Comparison of ENCODE assay signal across 9 cellular contexts in genomic region chr17:74987418-74987908, GRCh38. TPM values are rescaled to one million over a fixed set of nuclear protein-coding genes. Genes with fewer than 3 reads are reported as not detected.
A peak's percentile ranks its signal among the peaks of the same experiment; 100 is the strongest.
DNase-seq lines count a peak whose midpoint lies in the region; ATAC-seq, FAIRE-seq and TF ChIP-seq lines count a peak whose summit lies in the region.
"Had no signal": no experiment of that assay in that cellular context is flagged by ENCODE, and none has a peak within 500 bp of the region (broad histone marks: within the 10 kb centered on the region; RNA-seq: fewer than 3 reads in every experiment).

Gene CDR2L (plus strand): TSS chr17:74987632. CDS start chr17:74988044, 412 bp downstream.

- H3F3A ChIP-seq in OCI-LY1 (ENCODE audit: insufficient read depth, low read length) = peaks cover 5% of the 10 kb centered on the region; the same call in 1 of the 2 replicates

- H3K4me2 ChIP-seq in OCI-LY1 (ENCODE audit: low read length) (peak within 1 kb of the TSS; percentile 67), endothelial cell of umbilical vein (ENCODE audit: insufficient read depth, low read length) (peak within 1 kb of the TSS; percentile 84)

- peaks cover 15% of the 10 kb centered on the region for H3K4me1 Mint-ChIP-seq in CD8-positive, alpha-beta T cell (ENCODE audit: low read depth)

- H3K9me3 ChIP-seq in CD8-positive, alpha-beta T cell (ENCODE audit: low read length) = no peaks in the 10 kb centered on the region
- H3K9me3 ChIP-seq in HUES6 (ENCODE audit: control insufficient read depth, insufficient read depth, low read depth, low read length) = no peaks in the 10 kb centered on the region
- H3K9me3 ChIP-seq in OCI-LY1 (ENCODE audit: low read length) = no peaks in the 10 kb centered on the region
- no peaks in the 10 kb centered on the region for H3K9me3 ChIP-seq in endothelial cell of umbilical vein (replicated peaks; ENCODE audit: control insufficient read depth, insufficient read depth, low read length)

- CTCF ChIA-PET in CD8-positive, alpha-beta T cell (lab: Charles Lee) = interaction anchor here (0.7 to 1.4 kb wide), 9 partner anchors 15 to 126 kb away, joined by 3 to 6 read pairs (median 3); partner anchors contain the start of genes HID1 and MRPL58
- CTCF ChIA-PET in endothelial cell of umbilical vein (lab: Charles Lee) = interaction anchor here (0.6 to 2.9 kb wide), 14 partner anchors 13 to 214 kb away, joined by 3 to 33 read pairs (median 7); partner anchors contain the start of genes HID1 and MRPL58

- peak; percentile 97 for ATAC-seq in CD8-positive, alpha-beta T cell
- peak; percentile 94 for ATAC-seq in GM21390 (IDR thresholded peaks at IDR 0.05; ENCODE audit: unreplicated experiment)

- peaks cover 10% of the 10 kb centered on the region for H3K4me1 ChIP-seq in CD8-positive, alpha-beta T cell (ENCODE audit: insufficient read depth, low read length)
- H3K4me1 ChIP-seq in HUES6 (ENCODE audit: control insufficient read depth, insufficient read depth, low read length) (peaks cover 21% of the 10 kb centered on the region), OCI-LY1 (ENCODE audit: insufficient read depth, low read length, severe bottlenecking) (peaks cover 7% of the 10 kb centered on the region), endothelial cell of umbilical vein (ENCODE audit: control insufficient read depth, extremely low read depth, insufficient read depth, low read length) (peaks cover 12% of the 10 kb centered on the region)

- H4K20me1 ChIP-seq in OCI-LY1 (ENCODE audit: insufficient read depth, low read length) (no peaks in the 10 kb centered on the region), endothelial cell of umbilical vein (replicated peaks; ENCODE audit: control insufficient read depth, extremely low read depth, insufficient read depth, low read length) (no peaks in the 10 kb centered on the region)

- peak; percentile 82 to 95 (median 91) for DNase-seq in CD8-positive, alpha-beta T cell
- DNase-seq in activated T-cell treated with anti-CD3 and anti-CD28 coated beads for 1 hour (ENCODE audit: low read depth) (peak; percentile 89), endothelial cell of umbilical vein (ENCODE audit: low read depth, low spot score) (peak; percentile 95), midbrain (lab: John Stamatoyannopoulos, UW) (peak; percentile 96)
- DNase-seq in stimulated activated CD8-positive, alpha-beta memory T cell treated with anti-CD3 and anti-CD28 coated beads, Interleukin-15, amount 100 ng/mL, for 4 hours (ENCODE audit: low read depth in 2 of 2) = peak; percentile 77 to 81

- POLR2A ChIA-PET in CD8-positive, alpha-beta T cell (lab: Charles Lee) = interaction anchor here (0.7 to 3.2 kb wide), 4 partner anchors 15 to 49 kb away, joined by 3 to 17 read pairs (median 8); partner anchors contain the start of genes HID1 and MRPL58
- POLR2A ChIA-PET in endothelial cell of umbilical vein (lab: Charles Lee) = interaction anchor here (1.6 to 2.3 kb wide), 3 partner anchors 15 to 115 kb away, joined by 3 to 17 read pairs (median 8); partner anchors contain the start of genes FDXR, HID1 and MRPL58

- no peaks in the 10 kb centered on the region for H3K36me3 Mint-ChIP-seq in CD8-positive, alpha-beta T cell

- no peaks in the 10 kb centered on the region for H3K79me2 ChIP-seq in OCI-LY1 (ENCODE audit: insufficient read depth, low read length)
- peaks cover 19% of the 10 kb centered on the region for H3K79me2 ChIP-seq in endothelial cell of umbilical vein (ENCODE audit: control insufficient read depth, insufficient read depth, low read length)

- no peaks in the 10 kb centered on the region for H3K9me3 Mint-ChIP-seq in CD8-positive, alpha-beta T cell

- no peak for TF ChIP-seq CTCF in CD8-positive, alpha-beta T cell (IDR thresholded peaks at IDR 0.05)
- no peak for TF ChIP-seq CTCF in OCI-LY1 (IDR thresholded peaks at IDR 0.05; ENCODE audit: low read length)
- no peak for TF ChIP-seq CTCF in endothelial cell of umbilical vein (IDR thresholded peaks at IDR 0.05; ENCODE audit: extremely low read depth in 1 of 2, insufficient read depth in 1 of 2, low read depth in 1 of 2, low read length in 2 of 2)

- H3K4me3 ChIP-seq in CD8-positive, alpha-beta T cell (ENCODE audit: low read depth, low read length) = peak within 1 kb of the TSS; percentile 50
- peak within 1 kb of the TSS; percentile 73 for H3K4me3 ChIP-seq in HUES6 (ENCODE audit: low read depth, low read length)
- peak within 1 kb of the TSS; percentile 62 for H3K4me3 ChIP-seq in OCI-LY1 (ENCODE audit: low read depth, low read length, poor library complexity, severe bottlenecking)
- H3K4me3 ChIP-seq in endothelial cell of umbilical vein (replicated peaks in 1 of 3; ENCODE audit: insufficient read depth in 1 of 3, low read depth in 1 of 3, low read length in 3 of 3) = peak within 1 kb of the TSS; percentile 47 to 89 (median 67)

- no peaks in the 10 kb centered on the region for H3K36me3 ChIP-seq in CD8-positive, alpha-beta T cell (ENCODE audit: insufficient read depth, low read length)
- H3K36me3 ChIP-seq in HUES6 (ENCODE audit: control insufficient read depth, insufficient read depth, low read length) (no peaks in the 10 kb centered on the region), OCI-LY1 (ENCODE audit: insufficient read depth, low read length) (no peaks in the 10 kb centered on the region), endothelial cell of umbilical vein (ENCODE audit: control insufficient read depth in 2 of 2, extremely low read depth in 1 of 2, insufficient read depth in 2 of 2, low read length in 2 of 2) (no peaks in the 10 kb centered on the region)

- H3K9me1 ChIP-seq in endothelial cell of umbilical vein (replicated peaks; ENCODE audit: control insufficient read depth, extremely low read depth, insufficient read depth, low read length) = no peaks in the 10 kb centered on the region

- dilution Hi-C loops in endothelial cell of umbilical vein (cut with MboI; ENCODE audit: extremely low pct_ligation_motif_present, low sequenced_read_pairs) = no loop called here

- TF ChIP-seq POLR2A in endothelial cell of umbilical vein (IDR thresholded peaks at IDR 0.05; ENCODE audit: low read depth, low read length) = peak; percentile 52

- H3K9ac ChIP-seq in HUES6 (ENCODE audit: low read length) = peak within 1 kb of the TSS; percentile 78
- H3K9ac ChIP-seq in OCI-LY1 (ENCODE audit: low read length) = peak within 1 kb of the TSS; percentile 52; the same call in 1 of the 2 replicates
- peak within 1 kb of the TSS; percentile 96 for H3K9ac ChIP-seq in endothelial cell of umbilical vein (replicated peaks; ENCODE audit: extremely low read depth, insufficient read depth, low read length)

- peaks cover 2% of the 10 kb centered on the region for H3K27me3 Mint-ChIP-seq in CD8-positive, alpha-beta T cell (ENCODE audit: low read depth)

- H3K27me3 ChIP-seq in CD8-positive, alpha-beta T cell (ENCODE audit: insufficient read depth, low read length) = no peaks in the 10 kb centered on the region
- H3K27me3 ChIP-seq in HUES6 (ENCODE audit: control insufficient read depth, insufficient read depth, low read length) (no peaks in the 10 kb centered on the region), OCI-LY1 (ENCODE audit: insufficient read depth, low read length) (0 out of 2 replicates have a peak, but pooled peaks cover 4% of the 10 kb centered on the region), endothelial cell of umbilical vein (ENCODE audit: control insufficient read depth in 2 of 2, insufficient read depth in 2 of 2, low read length in 2 of 2) (no peaks in the 10 kb centered on the region)

- FAIRE-seq in endothelial cell of umbilical vein (lab: Jason Lieb, UNC) = peak; percentile 94
- FAIRE-seq: islet of Langerhans had no signal

- no peaks in the 10 kb centered on the region for H3K9me2 ChIP-seq in OCI-LY1 (ENCODE audit: low read depth, low read length)

- H2AFZ ChIP-seq in OCI-LY1 (ENCODE audit: low read length) = no peak within 1 kb of the TSS
- H2AFZ ChIP-seq in endothelial cell of umbilical vein (ENCODE audit: low read depth, low read length) = peak within 1 kb of the TSS; percentile 88

- H3K27ac Mint-ChIP-seq in CD8-positive, alpha-beta T cell = no peak within 1 kb of the TSS

- H3K27ac ChIP-seq in CD8-positive, alpha-beta T cell (ENCODE audit: low read depth, low read length) = no peak within 1 kb of the TSS
- H3K27ac ChIP-seq in HUES6 (ENCODE audit: low read depth, low read length) (peak within 1 kb of the TSS; percentile 32; the same call in 1 of the 2 replicates), OCI-LY1 (ENCODE audit: low read depth, low read length, poor library complexity, severe bottlenecking) (no peak within 1 kb of the TSS), endothelial cell of umbilical vein (ENCODE audit: insufficient read depth, low read depth, low read length) (peak within 1 kb of the TSS; percentile 93)

- no TSS peak for BruUV-seq in endothelial cell of umbilical vein (replicated peaks; lab: Mats Ljungman, UMichigan)

- intact Hi-C loops in CD8-positive, alpha-beta T cell (cut with DNase I, micrococcal nuclease) = loop anchor here (1.0 kb wide), 2 partner anchors 15 to 195 kb away; partner anchors contain the start of genes HID1 (in 2 of the 2) and SUMO2 (in 1 of the 2)
- intact Hi-C loops in endothelial cell of umbilical vein (cut with micrococcal nuclease) = no loop called here

- H3K4me3 Mint-ChIP-seq in CD8-positive, alpha-beta T cell = peak within 1 kb of the TSS; percentile 83

TF ChIP-seq in endothelial cell of umbilical vein, 7 proteins besides CTCF, POLR2A, EP300 and RAD21:
- TF ChIP-seq POLR2AphosphoS5 (IDR thresholded peaks at IDR 0.05; ENCODE audit: insufficient read depth, low read depth, low read length) (peak; percentile 72), GATA2 (IDR thresholded peaks at IDR 0.05; ENCODE audit: insufficient read depth, insufficient read length, low read depth, low read length) (no peak)

RNA-seq across cellular contexts. Expression of gene CDR2L, which starts in this region (rescaled TPM):
- total RNA-seq in CD8-positive, alpha-beta T cell = under 1 TPM; 0.14 to 0.27 TPM
- total RNA-seq in endothelial cell of umbilical vein = 34.9 and 36.7 TPM in 2 replicates
- polyA plus RNA-seq in endothelial cell of umbilical vein = 22.2 and 23.1 TPM in 2 replicates
- polyA plus RNA-seq in endothelial cell of umbilical vein (2011; cell fraction: cytosol; rRNA removed) = 19.2 and 23.1 TPM in 2 replicates
- 12.2 and 12.8 TPM in 2 replicates for polyA plus RNA-seq in endothelial cell of umbilical vein (2011; cell fraction: nucleus; rRNA removed)
- polyA plus RNA-seq in endothelial cell of umbilical vein (2012) = 19.8 and 30.3 TPM in 2 replicates
- polyA minus RNA-seq in endothelial cell of umbilical vein = 11.0 and 14.0 TPM in 2 replicates
- polyA minus RNA-seq in endothelial cell of umbilical vein (2011; cell fraction: cytosol; rRNA and poly(A)+ RNA removed) = 16.8 TPM
- 3.5 and 5.6 TPM in 2 replicates for polyA minus RNA-seq in endothelial cell of umbilical vein (2011; cell fraction: nucleus; rRNA and poly(A)+ RNA removed)

Comparison
In these comparisons a context has a peak if more than half of its experiments do, and no peak if none do; other contexts are left out.
1. RNA of gene CDR2L (total RNA-seq): 34.9 to 36.7 TPM in endothelial cell of umbilical vein; 0.14 to 0.27 TPM in CD8-positive, alpha-beta T cell; every median in the first group is over 10 times any median in the second.
2. Peak in DNase-seq, ATAC-seq and H3K4me3 ChIP-seq in CD8-positive, alpha-beta T cell; RNA of the gene not detected or under 1 TPM.
3. H3K27ac ChIP-seq: peak in HUES6 (single experiment) and endothelial cell of umbilical vein (single experiment); none in CD8-positive, alpha-beta T cell (single experiment) and OCI-LY1 (single experiment).
4. Peak in every context shown above with its lines, with median percentiles within 50 percentile points of each other: DNase-seq, H3K4me3 ChIP-seq and H3K9ac ChIP-seq.